In genomic region chr17:17206149-17206912, GRCh38 we compare ENCODE assay signal across 1 cellular context.
TF ChIP-seq lines count a peak whose summit lies in the region.

A gene with protein sequence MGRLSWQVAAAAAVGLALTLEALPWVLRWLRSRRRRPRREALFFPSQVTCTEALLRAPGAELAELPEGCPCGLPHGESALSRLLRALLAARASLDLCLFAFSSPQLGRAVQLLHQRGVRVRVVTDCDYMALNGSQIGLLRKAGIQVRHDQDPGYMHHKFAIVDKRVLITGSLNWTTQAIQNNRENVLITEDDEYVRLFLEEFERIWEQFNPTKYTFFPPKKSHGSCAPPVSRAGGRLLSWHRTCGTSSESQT (minus strand): TSS chr17:17206333. CDS start chr17:17206286, 47 bp downstream.

TF ChIP-seq in HepG2, 621 proteins besides CTCF, POLR2A, EP300 and RAD21 (continued from another document and continues in another):
- TF ChIP-seq ZNF574 (CRISPR knock-in tag; IDR thresholded peaks at IDR 0.05) (peak; percentile 77), FOXA3 (CRISPR knock-in tag; IDR thresholded peaks at IDR 0.05) (0 out of 2 replicates have a peak, but pooled peaks have one; percentile 23), MTA3 (CRISPR knock-in tag; IDR thresholded peaks at IDR 0.05) (no peak), ZNF33B (CRISPR knock-in tag; IDR thresholded peaks at IDR 0.05) (peak; percentile 58; the same call in 1 of the 2 replicates), ZNF18 (CRISPR knock-in tag; IDR thresholded peaks at IDR 0.05; ENCODE audit: insufficient replicate concordance) (peak; percentile 80), EEA1 (CRISPR knock-in tag; IDR thresholded peaks at IDR 0.05; ENCODE audit: borderline replicate concordance) (peak; percentile 90), HOXA7 (CRISPR knock-in tag; IDR thresholded peaks at IDR 0.05) (peak; percentile 82; the same call in 1 of the 2 replicates), ISX (CRISPR knock-in tag; conservative IDR thresholded peaks at IDR 0.05) (no peak), GZF1 (CRISPR knock-in tag; IDR thresholded peaks at IDR 0.05) (no peak; the same call in 1 of the 2 replicates), NAIF1 (CRISPR knock-in tag; IDR thresholded peaks at IDR 0.05; ENCODE audit: borderline replicate concordance) (no peak; the same call in 1 of the 2 replicates), RNF2 (conservative IDR thresholded peaks at IDR 0.05; ENCODE audit: low read depth) (peak; percentile 93; the same call in 1 of the 2 replicates), PITX1 (CRISPR knock-in tag; IDR thresholded peaks at IDR 0.05) (peak; percentile 57), CAMTA2 (CRISPR knock-in tag; IDR thresholded peaks at IDR 0.05; ENCODE audit: borderline replicate concordance) (peak; percentile 58), NR0B2 (CRISPR knock-in tag; IDR thresholded peaks at IDR 0.05) (peak; percentile 98), PCBP1 (IDR thresholded peaks at IDR 0.05; ENCODE audit: borderline replicate concordance, low read depth, low read length) (no peak), HES4 (CRISPR knock-in tag; IDR thresholded peaks at IDR 0.05; ENCODE audit: borderline replicate concordance) (peak; percentile 99), ZNF530 (CRISPR knock-in tag; IDR thresholded peaks at IDR 0.05; ENCODE audit: low read depth) (no peak), THAP11 (CRISPR knock-in tag; IDR thresholded peaks at IDR 0.05) (peak; percentile 68), MED8 (CRISPR knock-in tag; IDR thresholded peaks at IDR 0.05; ENCODE audit: insufficient replicate concordance) (peak; percentile 87), PHF5A (CRISPR knock-in tag; IDR thresholded peaks at IDR 0.05; ENCODE audit: low read depth, unreplicated experiment) (no peak), KDM5B (CRISPR knock-in tag; IDR thresholded peaks at IDR 0.05; ENCODE audit: borderline replicate concordance) (peak; percentile 99), ZFP91 (CRISPR knock-in tag; IDR thresholded peaks at IDR 0.05; ENCODE audit: borderline replicate concordance) (peak; percentile 69), YY1 (IDR thresholded peaks at IDR 0.05; ENCODE audit: insufficient read depth, insufficient replicate concordance, low read depth, low read length) (peak; percentile 38), DR1 (CRISPR knock-in tag; IDR thresholded peaks at IDR 0.05) (peak; percentile 62), ZNF570 (CRISPR knock-in tag; IDR thresholded peaks at IDR 0.05; ENCODE audit: borderline replicate concordance) (0 out of 2 replicates have a peak, but pooled peaks have one; percentile 41), CREBL2 (CRISPR knock-in tag; IDR thresholded peaks at IDR 0.05; ENCODE audit: borderline replicate concordance) (peak; percentile 94; the same call in 1 of the 2 replicates), E2F2 (CRISPR knock-in tag; IDR thresholded peaks at IDR 0.05; ENCODE audit: borderline replicate concordance) (peak; percentile 44; the same call in 1 of the 2 replicates), ZNF142 (CRISPR knock-in tag; IDR thresholded peaks at IDR 0.05) (no peak)
- TF ChIP-seq, protein P1, sequence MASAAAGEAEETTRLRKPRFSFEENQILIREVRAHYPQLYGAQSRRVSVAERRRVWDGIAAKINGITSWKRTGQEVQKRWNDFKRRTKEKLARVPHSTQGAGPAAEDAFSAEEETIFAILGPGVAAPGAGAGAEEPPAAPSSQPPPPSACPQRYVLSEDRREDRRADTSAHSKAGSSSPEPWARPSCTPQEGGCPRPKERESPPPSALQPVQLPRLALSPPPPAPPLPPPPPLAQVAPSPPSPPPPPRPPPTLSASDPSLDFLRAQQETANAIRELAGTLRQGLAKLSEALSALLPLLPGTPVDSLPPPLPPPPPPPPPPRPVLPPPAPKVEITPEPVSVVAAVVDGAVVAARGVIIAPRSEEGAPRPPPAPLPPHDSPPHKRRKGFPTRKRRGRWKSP (CRISPR knock-in tag; IDR thresholded peaks at IDR 0.05): peak; percentile 85; the same call in 1 of the 2 replicates
- TF ChIP-seq, protein P2, sequence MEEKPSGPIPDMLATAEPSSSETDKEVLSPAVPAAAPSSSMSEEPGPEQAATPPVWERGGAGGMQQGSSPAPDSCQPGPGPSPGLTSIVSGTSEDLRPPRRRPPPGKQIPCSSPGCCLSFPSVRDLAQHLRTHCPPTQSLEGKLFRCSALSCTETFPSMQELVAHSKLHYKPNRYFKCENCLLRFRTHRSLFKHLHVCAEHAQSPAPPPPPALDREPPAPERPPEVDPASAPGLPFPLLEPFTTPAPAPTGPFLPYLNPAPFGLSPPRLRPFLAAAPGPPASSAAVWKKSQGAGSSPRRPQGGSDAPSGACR (CRISPR knock-in tag; IDR thresholded peaks at IDR 0.05): peak; percentile 95
- TF ChIP-seq, protein P3, sequence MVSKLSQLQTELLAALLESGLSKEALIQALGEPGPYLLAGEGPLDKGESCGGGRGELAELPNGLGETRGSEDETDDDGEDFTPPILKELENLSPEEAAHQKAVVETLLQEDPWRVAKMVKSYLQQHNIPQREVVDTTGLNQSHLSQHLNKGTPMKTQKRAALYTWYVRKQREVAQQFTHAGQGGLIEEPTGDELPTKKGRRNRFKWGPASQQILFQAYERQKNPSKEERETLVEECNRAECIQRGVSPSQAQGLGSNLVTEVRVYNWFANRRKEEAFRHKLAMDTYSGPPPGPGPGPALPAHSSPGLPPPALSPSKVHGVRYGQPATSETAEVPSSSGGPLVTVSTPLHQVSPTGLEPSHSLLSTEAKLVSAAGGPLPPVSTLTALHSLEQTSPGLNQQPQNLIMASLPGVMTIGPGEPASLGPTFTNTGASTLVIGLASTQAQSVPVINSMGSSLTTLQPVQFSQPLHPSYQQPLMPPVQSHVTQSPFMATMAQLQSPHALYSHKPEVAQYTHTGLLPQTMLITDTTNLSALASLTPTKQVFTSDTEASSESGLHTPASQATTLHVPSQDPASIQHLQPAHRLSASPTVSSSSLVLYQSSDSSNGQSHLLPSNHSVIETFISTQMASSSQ (IDR thresholded peaks at IDR 0.05; ENCODE audit: low read depth): no peak
- TF ChIP-seq, protein P3 (CRISPR knock-in tag; IDR thresholded peaks at IDR 0.05; ENCODE audit: borderline replicate concordance): peak; percentile 87
